ENCODE assay signal across 26 cellular contexts in the genomic region with DNA sequence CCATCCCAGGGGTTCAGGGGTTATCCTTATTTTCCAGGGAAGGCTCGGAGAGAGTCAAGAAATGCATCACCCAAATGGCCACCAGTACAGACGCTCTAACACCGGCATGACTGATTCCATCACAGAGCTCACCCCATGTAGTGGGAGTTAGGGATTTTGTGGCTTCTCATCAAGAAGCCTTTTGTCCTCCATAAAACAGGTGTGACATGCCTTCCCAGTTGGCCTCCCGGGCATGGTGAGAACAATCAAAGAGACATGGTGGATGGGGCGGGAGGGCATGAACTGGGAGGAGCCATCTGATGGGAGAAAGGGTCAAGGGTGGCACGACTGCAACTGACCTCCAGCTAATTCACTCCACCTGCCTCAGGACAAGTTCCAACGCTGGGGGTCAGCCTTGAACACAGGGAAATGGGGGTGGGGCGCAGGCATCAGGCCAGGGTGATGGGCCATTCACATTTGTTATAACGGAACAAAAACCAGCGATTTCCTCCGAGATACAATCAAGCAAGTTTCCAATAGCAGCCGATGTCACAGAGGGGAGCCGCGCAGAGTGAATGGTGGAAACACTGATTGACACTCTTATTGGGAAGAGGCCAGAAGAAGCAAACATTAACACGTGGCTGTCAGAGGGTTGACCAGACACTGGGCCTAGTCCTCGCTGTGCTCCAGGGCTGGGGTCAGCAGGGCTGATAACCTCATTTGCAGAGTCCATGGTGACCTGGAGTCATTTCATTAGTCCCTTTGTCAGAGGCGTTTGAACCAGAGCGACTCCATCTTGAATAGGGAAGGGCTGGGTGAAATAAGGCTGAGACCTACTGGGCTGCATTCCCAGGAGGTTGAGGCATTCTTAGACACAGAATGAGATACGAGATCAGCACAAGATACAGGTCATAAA.
"Had no signal": no experiment of that assay in that cellular context is flagged by ENCODE, and none has a peak within 500 bp of the region (broad histone marks: within the 10 kb centered on the region; RNA-seq: fewer than 3 reads in every experiment).

No MANE protein-coding gene starts in this region.

- H3K27ac Mint-ChIP-seq: activated CD4-positive, alpha-beta memory T cell treated with anti-CD3 and anti-CD28 coated beads for 36 hours; activated CD8-positive, alpha-beta memory T cell treated with anti-CD3 and anti-CD28 coated beads, Interleukin-2, amount 10 ng/mL, durations not matched to agents 7 days and 5 days; activated naive CD4-positive, alpha-beta T cell treated with anti-CD3 and anti-CD28 coated beads, Interleukin-2, amount 10 ng/mL, durations not matched to agents 7 days and 5 days; activated naive CD8-positive, alpha-beta T cell treated with anti-CD3 and anti-CD28 coated beads, Interleukin-2, amount 50 U/mL, for 24 hours; activated T-cell treated with anti-CD3 and anti-CD28 coated beads, Interleukin-2, amount 50 U/mL, for 24 hours; T-cell; WTC11 had no signal

- FAIRE-seq: endometrium had no signal

- H2AFZ ChIP-seq: parathyroid adenoma had no signal

- H3K9me3 Mint-ChIP-seq: activated CD4-positive, alpha-beta memory T cell treated with anti-CD3 and anti-CD28 coated beads for 36 hours; activated naive CD4-positive, alpha-beta T cell treated with anti-CD3 and anti-CD28 coated beads, Interleukin-2, amount 10 ng/mL, durations not matched to agents 7 days and 5 days; activated naive CD8-positive, alpha-beta T cell treated with anti-CD3 and anti-CD28 coated beads, Interleukin-2, amount 50 U/mL, for 24 hours; activated T-cell treated with anti-CD3 and anti-CD28 coated beads, Interleukin-2, amount 50 U/mL, for 24 hours; T-cell; WTC11 had no signal

- H3K4me3 ChIP-seq: sigmoid colon, uterus had no signal

- H3K4me3 Mint-ChIP-seq: activated CD4-positive, alpha-beta memory T cell treated with anti-CD3 and anti-CD28 coated beads for 36 hours; activated CD8-positive, alpha-beta memory T cell treated with anti-CD3 and anti-CD28 coated beads, Interleukin-2, amount 10 ng/mL, durations not matched to agents 7 days and 5 days; activated naive CD4-positive, alpha-beta T cell treated with anti-CD3 and anti-CD28 coated beads, Interleukin-2, amount 10 ng/mL, durations not matched to agents 7 days and 5 days; activated naive CD8-positive, alpha-beta T cell treated with anti-CD3 and anti-CD28 coated beads, Interleukin-2, amount 50 U/mL, for 24 hours; activated T-cell treated with anti-CD3 and anti-CD28 coated beads, Interleukin-2, amount 50 U/mL, for 24 hours; T-cell; WTC11 had no signal

- H3K27ac ChIP-seq: brain microvascular endothelial cell, neutrophil, parathyroid adenoma, sigmoid colon, uterus had no signal

- H3K4me1 Mint-ChIP-seq: activated naive CD4-positive, alpha-beta T cell treated with anti-CD3 and anti-CD28 coated beads, Interleukin-2, amount 10 ng/mL, durations not matched to agents 7 days and 5 days; T-cell had no signal

- H3K36me3 ChIP-seq: brain microvascular endothelial cell, neutrophil, sigmoid colon, uterus had no signal

- H3K9ac ChIP-seq: parathyroid adenoma had no signal

- DNase-seq: activated CD4-positive, alpha-beta memory T cell treated with anti-CD3 and anti-CD28 coated beads for 36 hours; activated CD4-positive, alpha-beta T cell treated with anti-CD3 and anti-CD28 coated beads for 4 hours; activated CD8-positive, alpha-beta memory T cell treated with anti-CD3 and anti-CD28 coated beads, Interleukin-2, amount 10 ng/mL, durations not matched to agents 7 days and 5 days; activated effector memory CD4-positive, alpha-beta T cell treated with Interleukin-2 at 50 U/mL for 16 hours; activated naive CD4-positive, alpha-beta T cell treated with anti-CD3 and anti-CD28 coated beads, Interleukin-2, amount 10 ng/mL, durations not matched to agents 7 days and 5 days; activated naive CD8-positive, alpha-beta T cell treated with anti-CD3 and anti-CD28 coated beads, Interleukin-2, amount 50 U/mL, for 24 hours; activated T-cell treated with anti-CD3 and anti-CD28 coated beads, Interleukin-2, amount 50 U/mL, for 24 hours; anterior cingulate cortex; brain microvascular endothelial cell; cortex of kidney; erythroblast; foreskin melanocyte; hypothalamus; islet precursor cell; mammary epithelial cell; midbrain; sigmoid colon; stimulated activated CD8-positive, alpha-beta memory T cell treated with anti-CD3 and anti-CD28 coated beads, Interleukin-4, amount 100 ng/mL, for 48 hours; stimulated activated naive CD4-positive, alpha-beta T cell; T-cell; uterus had no signal

- H3K27me3 ChIP-seq: brain microvascular endothelial cell, neutrophil, sigmoid colon, uterus had no signal

- H3K4me1 ChIP-seq: parathyroid adenoma, sigmoid colon, uterus had no signal

- H3K36me3 Mint-ChIP-seq: activated CD4-positive, alpha-beta memory T cell treated with anti-CD3 and anti-CD28 coated beads for 36 hours; activated CD8-positive, alpha-beta memory T cell treated with anti-CD3 and anti-CD28 coated beads, Interleukin-2, amount 10 ng/mL, durations not matched to agents 7 days and 5 days; activated naive CD4-positive, alpha-beta T cell treated with anti-CD3 and anti-CD28 coated beads, Interleukin-2, amount 10 ng/mL, durations not matched to agents 7 days and 5 days; T-cell; WTC11 had no signal

- H3K79me2 ChIP-seq: parathyroid adenoma had no signal

- H3K27me3 Mint-ChIP-seq: activated CD4-positive, alpha-beta memory T cell treated with anti-CD3 and anti-CD28 coated beads for 36 hours; activated CD8-positive, alpha-beta memory T cell treated with anti-CD3 and anti-CD28 coated beads, Interleukin-2, amount 10 ng/mL, durations not matched to agents 7 days and 5 days; activated naive CD8-positive, alpha-beta T cell treated with anti-CD3 and anti-CD28 coated beads, Interleukin-2, amount 50 U/mL, for 24 hours; activated T-cell treated with anti-CD3 and anti-CD28 coated beads, Interleukin-2, amount 50 U/mL, for 24 hours had no signal

- ATAC-seq: activated CD8-positive, alpha-beta memory T cell treated with anti-CD3 and anti-CD28 coated beads, Interleukin-2, amount 10 ng/mL, durations not matched to agents 7 days and 5 days; activated naive CD8-positive, alpha-beta T cell treated with anti-CD3 and anti-CD28 coated beads, Interleukin-2, amount 50 U/mL, for 24 hours; left lobe of liver; T-cell; WTC11 had no signal

- H3K9me3 ChIP-seq: neutrophil, sigmoid colon, uterus had no signal
